In genomic region chr5:622359-622758, GRCh38 we compare ENCODE assay signal across 16 cellular contexts.
"Had no signal": no experiment of that assay in that cellular context is flagged by ENCODE, and none has a peak within 500 bp of the region (broad histone marks: within the 10 kb centered on the region; RNA-seq: fewer than 3 reads in every experiment).

No MANE protein-coding gene starts in this region.

- H3K4me3 Mint-ChIP-seq: activated T-helper 17 cell treated with anti-CD3 and anti-CD28 coated beads, Interleukin-2, amount 50 U/mL, for 72 hours; nephron progenitor cell had no signal

- H3K27ac ChIP-seq: adrenal gland, esophagus muscularis mucosa, hepatocyte, left lung, ovary, tibial artery, vagina had no signal

- H3K4me2 ChIP-seq: hepatocyte had no signal

- H3K4me1 Mint-ChIP-seq: activated T-helper 17 cell treated with anti-CD3 and anti-CD28 coated beads, Interleukin-2, amount 50 U/mL, for 72 hours; nephron progenitor cell had no signal

- H3K27ac Mint-ChIP-seq: activated T-helper 17 cell treated with anti-CD3 and anti-CD28 coated beads, Interleukin-2, amount 50 U/mL, for 72 hours had no signal

- H3K27me3 Mint-ChIP-seq: activated T-helper 17 cell treated with anti-CD3 and anti-CD28 coated beads, Interleukin-2, amount 50 U/mL, for 72 hours had no signal

- H3K9me3 Mint-ChIP-seq: activated T-helper 17 cell treated with anti-CD3 and anti-CD28 coated beads, Interleukin-2, amount 50 U/mL, for 72 hours; nephron progenitor cell had no signal

- H2AFZ ChIP-seq: hepatocyte had no signal

- H3K4me3 ChIP-seq: adrenal gland, esophagus muscularis mucosa, hepatocyte, left lung, ovary, tibial artery, vagina had no signal

- FAIRE-seq: colon, endometrium had no signal

- H3K79me2 ChIP-seq: hepatocyte had no signal

- DNase-seq: activated CD4-positive, alpha-beta T cell treated with anti-CD3 and anti-CD28 coated beads, Interleukin-2, amount 50 U/mL, for 1 hour; activated naive CD4-positive, alpha-beta T cell treated with Interleukin-2 at 50 U/mL for 16 hours; activated T-cell treated with anti-CD3 and anti-CD28 coated beads for 4 hours; adrenal gland; islet precursor cell; nephron progenitor cell; stimulated activated naive CD4-positive, alpha-beta T cell had no signal

- H3K27me3 ChIP-seq: adrenal gland, esophagus muscularis mucosa, hepatocyte, left lung, ovary, tibial artery, vagina had no signal

- ATAC-seq: activated T-helper 17 cell treated with anti-CD3 and anti-CD28 coated beads, Interleukin-2, amount 50 U/mL, for 72 hours; left lung had no signal

- H3K4me1 ChIP-seq: adrenal gland, esophagus muscularis mucosa, left lung, tibial artery, vagina had no signal

- H3K9me3 ChIP-seq: adrenal gland, esophagus muscularis mucosa, left lung, ovary, tibial artery, vagina had no signal

- H3K36me3 ChIP-seq: ovary had no signal
